In the genomic region with DNA sequence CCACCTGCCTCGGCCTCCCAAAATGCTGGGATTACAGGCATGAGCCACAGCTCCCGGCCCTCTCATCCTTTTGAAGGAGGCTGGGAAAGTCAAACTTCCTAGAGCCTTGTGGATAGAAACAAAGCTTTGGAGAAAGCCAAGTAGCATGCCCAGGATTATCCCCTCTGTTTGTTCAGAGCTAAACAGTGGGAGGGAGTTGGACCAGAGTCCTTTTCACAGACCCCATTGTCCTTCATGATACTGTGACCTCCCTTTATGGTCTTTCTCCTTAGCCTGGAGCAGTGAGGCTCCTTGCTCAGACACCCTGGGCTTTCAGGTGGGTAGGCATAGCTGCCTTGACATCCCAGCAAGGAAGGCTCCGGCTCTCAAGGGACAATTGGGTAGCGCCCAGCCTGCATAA, we compare ENCODE assay signal across 1 cellular context.
TF ChIP-seq lines count a peak whose summit lies in the region.

No MANE protein-coding gene starts in this region.

TF ChIP-seq in H1, 55 proteins besides CTCF, POLR2A, EP300 and RAD21:
- TF ChIP-seq BRCA1 (IDR thresholded peaks at IDR 0.05; ENCODE audit: low read depth, low read length) = no peak
- TF ChIP-seq BACH1 (IDR thresholded peaks at IDR 0.05; ENCODE audit: low read length) = no peak
- no peak for TF ChIP-seq HDAC6 (IDR thresholded peaks at IDR 0.05; ENCODE audit: low read depth, low read length)
- no peak for TF ChIP-seq RBBP5 (IDR thresholded peaks at IDR 0.05; ENCODE audit: borderline replicate concordance, low read depth, low read length)
- no peak for TF ChIP-seq CTBP2 (IDR thresholded peaks at IDR 0.05; ENCODE audit: borderline replicate concordance, insufficient read depth, insufficient read length, low read length)
- TF ChIP-seq YY1 (IDR thresholded peaks at IDR 0.05; ENCODE audit: low read depth, low read length) = no peak
- TF ChIP-seq EGR1 (IDR thresholded peaks at IDR 0.05; ENCODE audit: borderline replicate concordance, low read depth, low read length) = no peak
- no peak for TF ChIP-seq TBP (IDR thresholded peaks at IDR 0.05; ENCODE audit: low read depth, low read length)
- no peak for TF ChIP-seq GTF2F1 (IDR thresholded peaks at IDR 0.05; ENCODE audit: borderline replicate concordance, low read depth, low read length)
- TF ChIP-seq BCL11A (IDR thresholded peaks at IDR 0.05; ENCODE audit: low read depth in 2 of 2, low read length in 2 of 2) = no peak
- no peak for TF ChIP-seq RXRA (IDR thresholded peaks at IDR 0.05; ENCODE audit: insufficient read depth, low read depth, low read length)
- TF ChIP-seq CREB1 (IDR thresholded peaks at IDR 0.05) = no peak
- TF ChIP-seq NANOG (IDR thresholded peaks at IDR 0.05; ENCODE audit: insufficient read depth, low read depth, low read length, poor library complexity, severe bottlenecking) = no peak
- TF ChIP-seq FOSL1 (IDR thresholded peaks at IDR 0.05; ENCODE audit: insufficient read depth, low read depth, low read length) = no peak
- no peak for TF ChIP-seq MAX (IDR thresholded peaks at IDR 0.05)
- no peak for TF ChIP-seq JUN (IDR thresholded peaks at IDR 0.05; ENCODE audit: low read depth, low read length)
- TF ChIP-seq NRF1 (IDR thresholded peaks at IDR 0.05; ENCODE audit: low read depth, low read length) = no peak
- TF ChIP-seq SIRT6 (IDR thresholded peaks at IDR 0.05; ENCODE audit: low read length) = no peak
- no peak for TF ChIP-seq ZNF274 (IDR thresholded peaks at IDR 0.05; ENCODE audit: borderline replicate concordance, extremely low read depth, low read length)
